In the genomic region with DNA sequence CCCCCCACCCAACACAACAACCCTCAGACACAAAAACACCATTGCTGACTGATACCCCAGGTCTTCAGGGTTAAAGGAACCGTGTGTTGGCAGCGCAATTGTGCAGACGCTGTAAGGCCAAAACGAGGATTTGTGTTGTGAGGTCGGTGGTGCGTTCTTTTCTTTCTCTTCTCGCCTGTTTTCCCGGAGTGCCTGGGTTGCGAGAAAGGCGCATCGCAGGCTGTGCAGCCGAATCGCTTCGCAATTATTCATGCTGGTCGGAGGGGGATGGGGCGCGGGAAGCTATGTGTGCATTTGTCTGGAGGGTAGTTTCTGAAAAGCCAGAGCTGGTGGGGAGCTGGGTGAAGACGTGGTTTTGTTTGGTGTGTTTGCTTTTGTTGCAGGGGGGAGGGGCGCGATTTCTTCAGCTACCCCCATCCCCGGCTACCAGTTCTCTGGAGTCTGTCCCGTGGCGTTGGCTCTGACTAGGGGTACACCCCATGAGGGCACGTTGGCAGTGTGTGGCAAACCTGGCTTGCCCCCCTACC, we compare ENCODE assay signal across 8 cellular contexts. TPM values are rescaled to one million over a fixed set of nuclear protein-coding genes. Genes with fewer than 3 reads are reported as not detected.
DNase-seq lines count a peak whose midpoint lies in the region; ATAC-seq lines count a peak whose summit lies in the region.

No MANE protein-coding gene starts in this region.

- no peaks in the 10 kb centered on the region for H3K27me3 ChIP-seq in Karpas-422 (ENCODE audit: low read length)

- H2AFZ ChIP-seq in Karpas-422 (ENCODE audit: low read length): peak overlapping the region; percentile 89

- no peak for ATAC-seq in HG03571 (IDR thresholded peaks at IDR 0.05; ENCODE audit: unreplicated experiment)

- H3K4me3 ChIP-seq in Karpas-422 (ENCODE audit: low read length): peak overlapping the region; percentile 65

- H3K4me1 ChIP-seq in Karpas-422 (ENCODE audit: low read length): peaks cover 63% of the 10 kb centered on the region

- H3K9me3 ChIP-seq in Karpas-422 (ENCODE audit: low read length): no peaks in the 10 kb centered on the region

- H3K36me3 ChIP-seq in Karpas-422 (ENCODE audit: insufficient read depth, low read length): no peaks in the 10 kb centered on the region

- peak overlapping the region; percentile 78 for H3K4me2 ChIP-seq in Karpas-422 (ENCODE audit: low read depth, low read length, poor library complexity, severe bottlenecking)

- H3K27ac ChIP-seq in Karpas-422 (ENCODE audit: low read length): no peak overlapping the region

- peak overlapping the region; percentile 53 for H3K9ac ChIP-seq in Karpas-422 (ENCODE audit: low read length)

- no peaks in the 10 kb centered on the region for H3K79me2 ChIP-seq in Karpas-422 (ENCODE audit: low read length)

- H3K9me2 ChIP-seq in Karpas-422 (replicated peaks; ENCODE audit: insufficient read depth, low read length): no peaks in the 10 kb centered on the region

- H4K20me1 ChIP-seq in Karpas-422 (ENCODE audit: insufficient read depth, low read depth, low read length): no peaks in the 10 kb centered on the region

- DNase-seq in DMS 273 treated with DMSO at 0.1 percent for 48 hours (lab: John Stamatoyannopoulos, UW): peak; percentile 57
- DNase-seq in Karpas-422: peak; percentile 61
- peak; percentile 63 for DNase-seq in UCSD-AML1 (lab: John Stamatoyannopoulos, UW; ENCODE audit: unreplicated experiment)
- DNase-seq in cerebellum (ENCODE audit: low spot score): peak; percentile 45
- DNase-seq in kidney glomerular epithelial cell (lab: John Stamatoyannopoulos, UW): peak; percentile 20
- DNase-seq in stimulated activated CD4-positive, alpha-beta T cell treated with anti-CD3 and anti-CD28 coated beads, Interleukin-15, amount 100 ng/mL, for 1 hour (ENCODE audit: low read depth in 1 of 2, low spot score in 1 of 2): peak; percentile 44 to 53
- DNase-seq in NCI-H2029 treated with DMSO at 0.1 percent for 48 hours (lab: John Stamatoyannopoulos, UW): no peak

RNA-seq across cellular contexts. Expression of a gene that starts 2.1 kb away (rescaled TPM):
- total RNA-seq in Karpas-422 (2014; rRNA removed; shearing (Covaris generic); ENCODE audit: low replicate concordance): 12.0 and 19.8 TPM in 2 replicates
- total RNA-seq in cerebellum: 44.1 TPM
